In genomic region chr10:119728172-119728800, GRCh38 we compare ENCODE assay signal across 14 cellular contexts. TPM values are rescaled to one million over a fixed set of nuclear protein-coding genes. Genes with fewer than 3 reads are reported as not detected.
DNase-seq lines count a peak whose midpoint lies in the region; ATAC-seq lines count a peak whose summit lies in the region.
"Had no signal": no experiment of that assay in that cellular context is flagged by ENCODE, and none has a peak within 500 bp of the region (broad histone marks: within the 10 kb centered on the region; RNA-seq: fewer than 3 reads in every experiment).

No MANE protein-coding gene starts in this region.

- H3K4me3 Mint-ChIP-seq in stimulated activated naive CD8-positive, alpha-beta T cell treated with anti-CD3 and anti-CD28 coated beads, Interleukin-15, Interleukin-2, amounts not matched to agents 100 ng/mL and 50 ng/mL, for 24 hours, result peak overlapping the region; percentile 91
- H3K4me3 Mint-ChIP-seq in activated T-helper 1 cell treated with anti-CD3 and anti-CD28 coated beads, Interleukin-12 subunit alpha, Interleukin-12 subunit beta, Interleukin-2, Interleukin-4 antibody, amounts not matched to agents 30 ng/mL and 10 ng/mL and 1 ng/mL, durations not matched to agents 14 hours and 24 hours and 36 hours, result peak overlapping the region; percentile 93
- peak overlapping the region in 4 of 8 donors; percentile 43 to 96 (median 93) for H3K4me3 Mint-ChIP-seq in naive B cell

- intact Hi-C loops in activated T-helper 1 cell treated with anti-CD3 and anti-CD28 coated beads, Interleukin-12 subunit alpha, Interleukin-12 subunit beta, Interleukin-2, Interleukin-4 antibody, amounts not matched to agents 30 ng/mL and 10 ng/mL and 1 ng/mL, durations not matched to agents 14 hours and 24 hours and 36 hours (cut with micrococcal nuclease), result loop anchor here (5.0 kb wide), 1 partner anchor 646 kb away; the partner anchor contains the start of gene EIF3A

- peaks cover 16% of the 10 kb centered on the region for H3K36me3 Mint-ChIP-seq in stimulated activated naive CD8-positive, alpha-beta T cell treated with anti-CD3 and anti-CD28 coated beads, Interleukin-15, Interleukin-2, amounts not matched to agents 100 ng/mL and 50 ng/mL, for 24 hours (ENCODE audit: low read depth)
- peaks cover 7% of the 10 kb centered on the region for H3K36me3 Mint-ChIP-seq in activated T-helper 1 cell treated with anti-CD3 and anti-CD28 coated beads, Interleukin-12 subunit alpha, Interleukin-12 subunit beta, Interleukin-2, Interleukin-4 antibody, amounts not matched to agents 30 ng/mL and 10 ng/mL and 1 ng/mL, durations not matched to agents 14 hours and 24 hours and 36 hours (ENCODE audit: low read depth)
- H3K36me3 Mint-ChIP-seq in naive B cell, result no peaks in the 10 kb centered on the region

- H3K27me3 Mint-ChIP-seq in stimulated activated naive CD8-positive, alpha-beta T cell treated with anti-CD3 and anti-CD28 coated beads, Interleukin-15, Interleukin-2, amounts not matched to agents 100 ng/mL and 50 ng/mL, for 24 hours, result no peaks in the 10 kb centered on the region
- H3K27me3 Mint-ChIP-seq in activated T-helper 1 cell treated with anti-CD3 and anti-CD28 coated beads, Interleukin-12 subunit alpha, Interleukin-12 subunit beta, Interleukin-2, Interleukin-4 antibody, amounts not matched to agents 30 ng/mL and 10 ng/mL and 1 ng/mL, durations not matched to agents 14 hours and 24 hours and 36 hours (ENCODE audit: insufficient read depth), result no peaks in the 10 kb centered on the region
- no peaks in the 10 kb centered on the region for H3K27me3 Mint-ChIP-seq in naive B cell

- DNase-seq in stimulated activated naive CD8-positive, alpha-beta T cell treated with anti-CD3 and anti-CD28 coated beads, Interleukin-15, Interleukin-2, amounts not matched to agents 100 U/mL and 50 U/mL, for 24 hours, result no peak
- no peak for DNase-seq in activated T-helper 1 cell treated with anti-CD3 and anti-CD28 coated beads, Interleukin-12 subunit alpha, Interleukin-12 subunit beta, Interleukin-2, Interleukin-4 antibody, amounts not matched to agents 30 ng/mL and 10 ng/mL and 1 ng/mL, durations not matched to agents 14 hours and 24 hours and 36 hours (ENCODE audit: low spot score)
- DNase-seq in naive B cell (no peak), AG08396 (ENCODE audit: low spot score) (no peak), NCI-H1105 treated with DMSO at 0.1 percent for 48 hours (lab: John Stamatoyannopoulos, UW) (no peak), Kasumi-1 (lab: John Stamatoyannopoulos, UW) (no peak)
- DNase-seq: activated CD8-positive, alpha-beta memory T cell treated with anti-CD3 and anti-CD28 coated beads, Interleukin-2, amount 50 U/mL, for 48 hours; effector CD8-positive, alpha-beta T cell; H7; NCI-H2081 treated with DMSO at 0.1 percent for 48 hours; NCI-H748 treated with DMSO at 0.1 percent for 48 hours had no signal

- ATAC-seq in stimulated activated naive CD8-positive, alpha-beta T cell treated with anti-CD3 and anti-CD28 coated beads, Interleukin-15, Interleukin-2, amounts not matched to agents 100 U/mL and 50 U/mL, for 24 hours, result no peak
- no peak for ATAC-seq in naive B cell (ENCODE audit: low read depth in 2 of 2)
- no peak for ATAC-seq in GM21717 (IDR thresholded peaks at IDR 0.05; ENCODE audit: unreplicated experiment)
- ATAC-seq: Right ventricle myocardium inferior had no signal

- peaks cover 56% of the 10 kb centered on the region for H3K4me1 Mint-ChIP-seq in stimulated activated naive CD8-positive, alpha-beta T cell treated with anti-CD3 and anti-CD28 coated beads, Interleukin-15, Interleukin-2, amounts not matched to agents 100 ng/mL and 50 ng/mL, for 24 hours (ENCODE audit: low read depth)
- H3K4me1 Mint-ChIP-seq in activated T-helper 1 cell treated with anti-CD3 and anti-CD28 coated beads, Interleukin-12 subunit alpha, Interleukin-12 subunit beta, Interleukin-2, Interleukin-4 antibody, amounts not matched to agents 30 ng/mL and 10 ng/mL and 1 ng/mL, durations not matched to agents 14 hours and 24 hours and 36 hours (ENCODE audit: low read depth), result peaks cover 38% of the 10 kb centered on the region
- H3K4me1 Mint-ChIP-seq in naive B cell, result peaks cover 36 to 67% (median 53%) of the 10 kb centered on the region in 3 donors

- H3K27ac Mint-ChIP-seq in stimulated activated naive CD8-positive, alpha-beta T cell treated with anti-CD3 and anti-CD28 coated beads, Interleukin-15, Interleukin-2, amounts not matched to agents 100 ng/mL and 50 ng/mL, for 24 hours, result peak overlapping the region; percentile 91
- no peak overlapping the region for H3K27ac Mint-ChIP-seq in activated T-helper 1 cell treated with anti-CD3 and anti-CD28 coated beads, Interleukin-12 subunit alpha, Interleukin-12 subunit beta, Interleukin-2, Interleukin-4 antibody, amounts not matched to agents 30 ng/mL and 10 ng/mL and 1 ng/mL, durations not matched to agents 14 hours and 24 hours and 36 hours
- H3K27ac Mint-ChIP-seq in naive B cell, result peak overlapping the region in 4 of 6 donors; percentile 9 to 82 (median 61)

- H3K9me3 Mint-ChIP-seq in stimulated activated naive CD8-positive, alpha-beta T cell treated with anti-CD3 and anti-CD28 coated beads, Interleukin-15, Interleukin-2, amounts not matched to agents 100 ng/mL and 50 ng/mL, for 24 hours, result peaks cover 6% of the 10 kb centered on the region
- no peaks in the 10 kb centered on the region for H3K9me3 Mint-ChIP-seq in activated T-helper 1 cell treated with anti-CD3 and anti-CD28 coated beads, Interleukin-12 subunit alpha, Interleukin-12 subunit beta, Interleukin-2, Interleukin-4 antibody, amounts not matched to agents 30 ng/mL and 10 ng/mL and 1 ng/mL, durations not matched to agents 14 hours and 24 hours and 36 hours
- H3K9me3 Mint-ChIP-seq in naive B cell, result no peaks in the 10 kb centered on the region

RNA-seq across cellular contexts. Expression of gene INPP5F, which starts 2.4 kb away (rescaled TPM):
- total RNA-seq in activated T-helper 1 cell treated with anti-CD3 and anti-CD28 coated beads, Interleukin-12 subunit alpha, Interleukin-12 subunit beta, Interleukin-2, Interleukin-4 antibody, amounts not matched to agents 30 ng/mL and 10 ng/mL and 1 ng/mL, durations not matched to agents 14 hours and 24 hours and 36 hours, result 17.7 and 19.4 TPM in 2 replicates
- polyA plus RNA-seq in naive B cell (ENCODE audit: low read depth in 6 of 6), result 10 to 100 TPM; 13.0 to 27.1 (median 19.3) TPM
